In the genomic region with DNA sequence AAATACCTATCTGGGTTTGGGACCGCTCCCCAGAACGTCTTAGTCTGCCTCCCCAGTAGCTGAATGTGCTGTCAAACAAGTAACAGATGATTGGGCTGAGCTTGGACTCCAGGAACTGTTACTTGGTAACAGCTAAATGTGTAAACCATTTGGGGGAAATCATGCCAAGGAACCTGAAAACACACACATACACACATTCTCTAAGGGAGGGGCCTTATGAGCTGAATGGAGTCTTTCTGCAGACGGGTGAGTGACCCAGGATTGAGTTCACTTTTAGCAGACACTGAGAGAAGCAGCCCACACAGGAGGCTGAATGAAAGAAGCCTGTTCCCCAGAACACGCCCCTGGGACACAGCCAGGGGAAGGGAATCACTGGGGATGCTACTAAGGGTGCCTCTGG, we compare ENCODE assay signal across 8 cellular contexts. TPM values are rescaled to one million over a fixed set of nuclear protein-coding genes. Genes with fewer than 3 reads are reported as not detected.
DNase-seq lines count a peak whose midpoint lies in the region; ATAC-seq, FAIRE-seq and TF ChIP-seq lines count a peak whose summit lies in the region.

No MANE protein-coding gene starts in this region.

- TF ChIP-seq POLR2A in H1 (IDR thresholded peaks at IDR 0.05; ENCODE audit: control extremely low read depth in 1 of 2, low read depth in 2 of 2, low read length in 2 of 2), result peak in 1 of 2 experiments; percentile 22; a peak in 1 of 3 replicates

- H2BK5ac ChIP-seq in H1 (ENCODE audit: low read depth, low read length), result no peak overlapping the region

- H3K4me2 ChIP-seq in OCI-LY1 (ENCODE audit: low read length) (peak overlapping the region; percentile 100), H1 (ENCODE audit: insufficient read depth in 1 of 2, low read depth in 2 of 2, low read length in 2 of 2) (peak overlapping the region; percentile 86 to 97)

- no peaks in the 10 kb centered on the region for H3K9me3 Mint-ChIP-seq in neural crest cell

- DNase-seq in EH (ENCODE audit: low read depth), result peak; percentile 63
- no peak for DNase-seq in H1 (ENCODE audit: low read depth in 1 of 2, low spot score in 2 of 2)
- no peak for DNase-seq in neural crest cell (ENCODE audit: low read depth, low spot score)
- DNase-seq in OCI-M1 (lab: John Stamatoyannopoulos, UW), result no peak
- DNase-seq in GM10266 (ENCODE audit: extremely low spot score), result no peak

- peak overlapping the region; percentile 96 for H3K4me3 Mint-ChIP-seq in neural crest cell

- POLR2A ChIA-PET in H1 (lab: Charles Lee; ENCODE audit: partially characterized antibody), result interaction anchor here (0.6 to 8.2 kb wide), 13 partner anchors 8 to 228 kb away, joined by 3 to 67 read pairs (median 7); partner anchors contain the start of genes CNP, EIF1, KLHL11 and ODAD4

- no peak overlapping the region for H2BK120ac ChIP-seq in H1 (replicated peaks; ENCODE audit: low read depth, low read length)

- TF ChIP-seq CTCF in OCI-LY1 (IDR thresholded peaks at IDR 0.05; ENCODE audit: low read length) (no peak), H1 (IDR thresholded peaks at IDR 0.05; ENCODE audit: control extremely low read depth in 1 of 3, insufficient read depth in 1 of 3, low read depth in 1 of 3, low read length in 3 of 3) (no peak), neural crest cell (conservative IDR thresholded peaks at IDR 0.05) (no peak), GM10266 (IDR thresholded peaks at IDR 0.05; ENCODE audit: control insufficient read depth, insufficient read depth, low read depth, missing control alignments) (no peak)

- ATAC-seq in HG02798 (IDR thresholded peaks at IDR 0.05; ENCODE audit: poor library complexity, unreplicated experiment) (no peak), HG03442 (IDR thresholded peaks at IDR 0.05; ENCODE audit: unreplicated experiment) (no peak)

- peaks cover 21% of the 10 kb centered on the region for H3K79me1 ChIP-seq in H1 (ENCODE audit: low read depth, low read length)

- CTCF ChIA-PET in H1 (lab: Charles Lee; ENCODE audit: partially characterized antibody), result interaction anchor here (1.0 to 16.0 kb wide), 4 partner anchors 14 to 84 kb away, joined by 4 to 205 read pairs (median 4); partner anchors contain the start of gene CNP

- peaks cover 10% of the 10 kb centered on the region for H3K36me3 Mint-ChIP-seq in neural crest cell (ENCODE audit: low read depth)

- H3K27me3 ChIP-seq in OCI-LY1 (ENCODE audit: insufficient read depth, low read length) (no peaks in the 10 kb centered on the region), H1 (replicated peaks in 1 of 4; ENCODE audit: control insufficient read depth in 3 of 4, extremely low read depth in 1 of 4, insufficient read depth in 3 of 4, low read length in 3 of 4) (no peaks in the 10 kb centered on the region)

- TF ChIP-seq RAD21 in H1 (IDR thresholded peaks at IDR 0.05 in 1 of 2, conservative IDR thresholded peaks at IDR 0.05 in 1 of 2; ENCODE audit: low read depth in 2 of 2, low read length in 2 of 2), result no peak

- WGBS in H1 (ENCODE audit: extremely low coverage in 1 of 2, insufficient coverage in 1 of 2, insufficient read length in 1 of 2, insufficient replicate concordance in 2 of 2, low coverage in 1 of 2, low lambda C conversion rate in 2 of 2, missing lambda C conversion rate in 1 of 2), 2 experiments, result 70% methylated on average over 4 of the region's 4 CpGs; no CpG with 5 or more reads in 1 of the 2 experiments

- peaks cover 59% of the 10 kb centered on the region for H3K4me1 Mint-ChIP-seq in neural crest cell

- H2BK20ac ChIP-seq in H1 (ENCODE audit: low read length), result no peak overlapping the region

- no peak overlapping the region for H3K23ac ChIP-seq in H1 (ENCODE audit: insufficient read length)

- no peaks in the 10 kb centered on the region for H3F3A ChIP-seq in OCI-LY1 (ENCODE audit: insufficient read depth, low read length)

- no peak overlapping the region for H2BK15ac ChIP-seq in H1 (ENCODE audit: low read length)

- H3K4me3 ChIP-seq in OCI-LY1 (ENCODE audit: low read depth, low read length, poor library complexity, severe bottlenecking) (peak overlapping the region; percentile 89), H1 (ENCODE audit: extremely low read depth in 1 of 4, insufficient read depth in 2 of 4, low read depth in 3 of 4, low read length in 4 of 4) (peak overlapping the region; percentile 74 to 99 (median 93); a peak in 7 of 8 replicates)

- no peak overlapping the region for H3K4ac ChIP-seq in H1 (replicated peaks; ENCODE audit: insufficient read length, low read depth, low read length)

- peak overlapping the region; percentile 83 for H3K27ac Mint-ChIP-seq in neural crest cell (ENCODE audit: unreplicated experiment)

- H4K20me1 ChIP-seq in OCI-LY1 (ENCODE audit: insufficient read depth, low read length), result no peaks in the 10 kb centered on the region
- peaks cover 24 to 48% of the 10 kb centered on the region in 2 experiments for H4K20me1 ChIP-seq in H1 (replicated peaks in 1 of 2; ENCODE audit: control insufficient read depth in 1 of 2, insufficient read depth in 2 of 2, low read length in 2 of 2)

- H3K9me3 ChIP-seq in OCI-LY1 (ENCODE audit: low read length) (no peaks in the 10 kb centered on the region), H1 (ENCODE audit: insufficient read depth in 2 of 2, low read depth in 1 of 2, low read length in 1 of 2) (no peaks in the 10 kb centered on the region)

- no peak overlapping the region for H3K14ac ChIP-seq in H1 (ENCODE audit: insufficient read length)

- peak overlapping the region; percentile 57 for H3K27ac ChIP-seq in OCI-LY1 (ENCODE audit: low read depth, low read length, poor library complexity, severe bottlenecking)
- H3K27ac ChIP-seq in H1 (ENCODE audit: low read depth, low read length), result no peak overlapping the region

- H3K9ac ChIP-seq in OCI-LY1 (ENCODE audit: low read length) (peak overlapping the region; percentile 93), H1 (replicated peaks in 1 of 4; ENCODE audit: extremely low read depth in 1 of 4, low read depth in 3 of 4, low read length in 3 of 4) (no peak overlapping the region; a peak in 2 of 7 replicates)

- H2AK5ac ChIP-seq in H1 (ENCODE audit: low read depth, low read length), result no peak overlapping the region

- H3K56ac ChIP-seq in H1 (replicated peaks; ENCODE audit: insufficient read length, low read depth, low read length), result no peak overlapping the region

- no peak for TF ChIP-seq EP300 in H1 (IDR thresholded peaks at IDR 0.05; ENCODE audit: borderline replicate concordance in 1 of 2, low read depth in 2 of 2, low read length in 2 of 2)

- H3K4me1 ChIP-seq in OCI-LY1 (ENCODE audit: insufficient read depth, low read length, severe bottlenecking) (peaks cover 44% of the 10 kb centered on the region), H1 (replicated peaks in 1 of 4; ENCODE audit: control insufficient read depth in 3 of 4, insufficient read depth in 4 of 4, low read length in 3 of 4) (peaks cover 13 to 31% (median 24%) of the 10 kb centered on the region in 4 experiments)

- H3K79me2 ChIP-seq in OCI-LY1 (ENCODE audit: insufficient read depth, low read length), result peaks cover 45% of the 10 kb centered on the region
- peaks cover 24 to 65% of the 10 kb centered on the region in 2 experiments for H3K79me2 ChIP-seq in H1 (ENCODE audit: control insufficient read depth in 1 of 2, insufficient read depth in 2 of 2, low read length in 2 of 2)

- H2AFZ ChIP-seq in OCI-LY1 (ENCODE audit: low read length) (no peak overlapping the region), H1 (ENCODE audit: low read length) (no peak overlapping the region)

- H3K23me2 ChIP-seq in H1 (ENCODE audit: low read depth, low read length), result peaks cover 14% of the 10 kb centered on the region

- no peak for FAIRE-seq in H1 (lab: Jason Lieb, UNC)

- H4K5ac ChIP-seq in H1 (ENCODE audit: insufficient read length, low read depth, low read length), result no peak overlapping the region

- peaks cover 31% of the 10 kb centered on the region for H3K36me3 ChIP-seq in OCI-LY1 (ENCODE audit: insufficient read depth, low read length)
- H3K36me3 ChIP-seq in H1 (ENCODE audit: control insufficient read depth in 2 of 4, insufficient read depth in 4 of 4, low read length in 3 of 4), result peaks cover 9 to 16% (median 13%) of the 10 kb centered on the region in 4 experiments; a peak in 7 of 8 replicates

- no peak overlapping the region for H3K18ac ChIP-seq in H1 (ENCODE audit: extremely low read depth, low read length)

- no peak overlapping the region for H4K91ac ChIP-seq in H1 (replicated peaks; ENCODE audit: insufficient read length, low read length)

- H2BK12ac ChIP-seq in H1 (ENCODE audit: low read depth, low read length), result no peak overlapping the region

- no peak overlapping the region for H4K8ac ChIP-seq in H1 (ENCODE audit: extremely low read depth, insufficient read depth, low read length)

- H3K27me3 Mint-ChIP-seq in neural crest cell (ENCODE audit: low read depth), result no peaks in the 10 kb centered on the region

- H3K9me2 ChIP-seq in OCI-LY1 (ENCODE audit: low read depth, low read length), result no peaks in the 10 kb centered on the region

RNA-seq across cellular contexts. Expression of gene ACLY, which starts 1.6 kb away (rescaled TPM):
- total RNA-seq in H1 (2021; fragmentation: NEBNext Ultra II Directional; extraction: Animal tissue kit (Norgen Biotek cat#: 25700)), result 388 and 393 TPM in 2 replicates
- polyA plus RNA-seq in H1 (2011; rRNA removed), result 167 and 238 TPM in 2 replicates
- 218 TPM for polyA plus RNA-seq in H1 (2011; cell fraction: cytosol; rRNA removed)
- polyA plus RNA-seq in H1 (2011; cell fraction: nucleus; rRNA removed), result 329 TPM
- 230 to 256 TPM (median 237 TPM) in 4 replicates for polyA plus RNA-seq in H1 (2012, experiment 1 of 2)
- polyA plus RNA-seq in H1 (2012, experiment 2 of 2), result 78.0 TPM
- 179 TPM for polyA plus RNA-seq in H1 (2013, experiment 1 of 2)
- polyA plus RNA-seq in H1 (2013, experiment 2 of 2), result 170 TPM
- polyA minus RNA-seq in H1 (2011; rRNA and poly(A)+ RNA removed), result 586 and 598 TPM in 2 replicates
- 393 TPM for polyA minus RNA-seq in H1 (2011; cell fraction: cytosol; rRNA and poly(A)+ RNA removed)
- polyA minus RNA-seq in H1 (2011; cell fraction: nucleus; rRNA and poly(A)+ RNA removed), result 179 TPM
- total RNA-seq in neural crest cell, result 421 and 422 TPM in 2 replicates

RNA-seq across cellular contexts. Expression of gene ODAD4, which starts 13.2 kb away (rescaled TPM):
- 1.3 TPM in 2 replicates for total RNA-seq in H1 (2021; fragmentation: NEBNext Ultra II Directional; extraction: Animal tissue kit (Norgen Biotek cat#: 25700))
- polyA plus RNA-seq in H1 (2011; rRNA removed), result 0.41 and 0.48 TPM in 2 replicates
- 1.2 TPM for polyA plus RNA-seq in H1 (2011; cell fraction: cytosol; rRNA removed)
- polyA plus RNA-seq in H1 (2011; cell fraction: nucleus; rRNA removed), result 1.1 TPM
- 1.3 to 1.6 TPM (median 1.5 TPM) in 4 replicates for polyA plus RNA-seq in H1 (2012, experiment 1 of 2)
- 0.42 TPM for polyA plus RNA-seq in H1 (2012, experiment 2 of 2)
- 1.1 TPM for polyA plus RNA-seq in H1 (2013, experiment 1 of 2)
- polyA plus RNA-seq in H1 (2013, experiment 2 of 2), result 0.87 TPM
- polyA minus RNA-seq in H1 (2011; rRNA and poly(A)+ RNA removed), result 1.5 and 2.0 TPM in 2 replicates
- 0.95 TPM for polyA minus RNA-seq in H1 (2011; cell fraction: cytosol; rRNA and poly(A)+ RNA removed)
- polyA minus RNA-seq in H1 (2011; cell fraction: nucleus; rRNA and poly(A)+ RNA removed), result 2.6 TPM
- 4.2 and 4.8 TPM in 2 replicates for total RNA-seq in neural crest cell

RNA-seq across cellular contexts. Expression of gene CNP, which starts 49.4 kb away (rescaled TPM):
- total RNA-seq in H1 (2021; fragmentation: NEBNext Ultra II Directional; extraction: Animal tissue kit (Norgen Biotek cat#: 25700)), result 60.6 and 64.2 TPM in 2 replicates
- polyA plus RNA-seq in H1 (2011; rRNA removed), result 21.9 and 43.3 TPM in 2 replicates
- 31.8 TPM for polyA plus RNA-seq in H1 (2011; cell fraction: cytosol; rRNA removed)
- 43.7 TPM for polyA plus RNA-seq in H1 (2011; cell fraction: nucleus; rRNA removed)
- polyA plus RNA-seq in H1 (2012, experiment 1 of 2), result 33.1 to 53.1 TPM (median 45.5 TPM) in 4 replicates
- polyA plus RNA-seq in H1 (2012, experiment 2 of 2), result 41.2 TPM
- 29.7 TPM for polyA plus RNA-seq in H1 (2013, experiment 1 of 2)
- 28.7 TPM for polyA plus RNA-seq in H1 (2013, experiment 2 of 2)
- 77.8 and 84.7 TPM in 2 replicates for polyA minus RNA-seq in H1 (2011; rRNA and poly(A)+ RNA removed)
- polyA minus RNA-seq in H1 (2011; cell fraction: cytosol; rRNA and poly(A)+ RNA removed), result 41.2 TPM
- 33.4 TPM for polyA minus RNA-seq in H1 (2011; cell fraction: nucleus; rRNA and poly(A)+ RNA removed)
- total RNA-seq in neural crest cell, result 213 and 230 TPM in 2 replicates

RNA-seq across cellular contexts. Expression of gene KLHL11, which starts 52.0 kb away (rescaled TPM):
- 12.8 and 13.7 TPM in 2 replicates for total RNA-seq in H1 (2021; fragmentation: NEBNext Ultra II Directional; extraction: Animal tissue kit (Norgen Biotek cat#: 25700))
- 3.4 and 4.2 TPM in 2 replicates for polyA plus RNA-seq in H1 (2011; rRNA removed)
- 5.6 TPM for polyA plus RNA-seq in H1 (2011; cell fraction: cytosol; rRNA removed)
- polyA plus RNA-seq in H1 (2011; cell fraction: nucleus; rRNA removed), result 3.2 TPM
- polyA plus RNA-seq in H1 (2012, experiment 1 of 2), result 2.6 to 3.0 TPM (median 2.9 TPM) in 4 replicates
- 0.22 TPM for polyA plus RNA-seq in H1 (2012, experiment 2 of 2)
- polyA plus RNA-seq in H1 (2013, experiment 1 of 2), result 4.0 TPM
- polyA plus RNA-seq in H1 (2013, experiment 2 of 2), result 3.7 TPM
- polyA minus RNA-seq in H1 (2011; rRNA and poly(A)+ RNA removed), result 32.4 and 39.9 TPM in 2 replicates
- polyA minus RNA-seq in H1 (2011; cell fraction: cytosol; rRNA and poly(A)+ RNA removed), result 16.1 TPM
- 13.4 TPM for polyA minus RNA-seq in H1 (2011; cell fraction: nucleus; rRNA and poly(A)+ RNA removed)
- 20.4 and 20.6 TPM in 2 replicates for total RNA-seq in neural crest cell
